15 cellular contexts compared by ENCODE assay signal in genomic region chr1:164586619-164587018, GRCh38.
"Had no signal": no experiment of that assay in that cellular context is flagged by ENCODE, and none has a peak within 500 bp of the region (broad histone marks: within the 10 kb centered on the region; RNA-seq: fewer than 3 reads in every experiment).

No MANE protein-coding gene starts in this region.

- DNase-seq: activated CD4-positive, alpha-beta T cell treated with anti-CD3 and anti-CD28 coated beads, Interleukin-2, amount 50 U/mL, for 48 hours; activated CD4-positive, CD25-positive, alpha-beta regulatory T cell treated with anti-CD3 and anti-CD28 coated beads, Interleukin-2, amount 50 U/mL, for 72 hours; activated effector memory CD4-positive, alpha-beta T cell treated with anti-CD3 and anti-CD28 coated beads, Interleukin-2, amount 50 U/mL, for 16 hours; activated T-cell treated with anti-CD3 and anti-CD28 coated beads, Interleukin-2, amount 50 U/mL, for 4 hours; amniotic stem cell; body of pancreas; effector memory CD8-positive, alpha-beta T cell; naive thymus-derived CD8-positive, alpha-beta T cell; stimulated activated CD4-positive, alpha-beta T cell treated with anti-CD3 and anti-CD28 coated beads, Interleukin-12 subunit alpha, Interleukin-12 subunit beta, amount 100 ng/mL, for 4 hours; stimulated activated CD4-positive, alpha-beta T cell treated with anti-CD3 and anti-CD28 coated beads, Interleukin-2, amount 100 ng/mL, for 48 hours; stimulated activated CD8-positive, alpha-beta memory T cell treated with anti-CD3 and anti-CD28 coated beads, Interleukin-4, amount 100 ng/mL, for 48 hours; stimulated activated naive CD8-positive, alpha-beta T cell treated with anti-CD3 and anti-CD28 coated beads, Interleukin-15, Interleukin-2, amounts not matched to agents 100 U/mL and 50 U/mL, for 24 hours; T-helper 17 cell had no signal

- H3K9me3 ChIP-seq: body of pancreas had no signal

- H3K27me3 ChIP-seq: body of pancreas had no signal

- H3K27ac ChIP-seq: body of pancreas had no signal

- H3K27ac Mint-ChIP-seq: activated naive CD4-positive, alpha-beta T cell treated with anti-CD3 and anti-CD28 coated beads, Interleukin-2, amount 50 U/mL, for 72 hours; effector memory CD8-positive, alpha-beta T cell; naive thymus-derived CD8-positive, alpha-beta T cell; T-helper 17 cell had no signal

- H3K4me3 ChIP-seq: body of pancreas, lung had no signal

- H3K4me3 Mint-ChIP-seq: activated T-cell treated with anti-CD3 and anti-CD28 coated beads, Interleukin-2, amount 50 U/mL, for 4 hours; effector memory CD8-positive, alpha-beta T cell; naive thymus-derived CD8-positive, alpha-beta T cell; T-helper 17 cell had no signal

- H3K9me3 Mint-ChIP-seq: activated naive CD4-positive, alpha-beta T cell treated with anti-CD3 and anti-CD28 coated beads, Interleukin-2, amount 50 U/mL, for 72 hours; activated T-cell treated with anti-CD3 and anti-CD28 coated beads, Interleukin-2, amount 50 U/mL, for 4 hours; effector memory CD8-positive, alpha-beta T cell had no signal

- H3K4me1 Mint-ChIP-seq: T-helper 17 cell had no signal
